ENCODE assay signal across 1 cellular context in the genomic region with DNA sequence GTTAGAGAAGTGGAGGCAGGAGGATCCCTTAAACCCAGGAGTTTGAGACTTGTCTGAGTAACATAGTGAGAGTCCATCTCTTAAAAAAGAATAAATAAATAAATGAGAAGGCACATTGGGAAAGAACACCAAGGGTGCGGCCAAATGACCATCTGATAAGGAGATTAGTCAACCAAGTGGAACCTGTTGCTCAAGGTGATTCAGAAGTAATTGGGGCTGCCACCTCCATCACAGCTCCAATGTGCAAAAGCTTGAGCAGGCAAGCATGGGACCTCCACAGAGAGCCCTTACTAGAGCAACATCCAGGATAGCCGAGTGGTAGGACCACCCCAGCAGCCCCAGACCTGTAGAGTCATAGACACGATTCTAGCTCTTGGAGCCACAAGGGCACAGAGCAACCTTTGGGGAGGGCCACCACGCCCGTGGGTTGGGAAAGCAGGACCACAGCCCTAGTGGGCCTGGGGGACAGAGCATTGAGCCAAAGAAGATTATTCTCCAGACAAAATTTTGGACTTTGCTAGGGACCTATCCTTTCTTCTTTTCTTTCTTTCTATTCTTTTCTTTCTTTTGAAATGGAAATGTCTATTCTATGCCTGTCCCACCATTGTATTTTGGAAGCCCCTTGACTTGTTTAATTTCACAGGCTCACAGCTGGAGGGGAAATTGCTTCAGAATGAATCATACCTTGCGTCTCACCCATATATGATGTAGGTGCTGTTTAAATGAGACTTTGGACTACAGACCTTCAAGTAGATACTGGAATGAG.
TF ChIP-seq lines count a peak whose summit lies in the region.

No MANE protein-coding gene starts in this region.

TF ChIP-seq in HEK293, 187 proteins besides CTCF, POLR2A, EP300 and RAD21 (continued from another document):
- TF ChIP-seq SP2 (tag by site-specific recombination; IDR thresholded peaks at IDR 0.05): no peak
- no peak for TF ChIP-seq ZNF335 (tag by site-specific recombination; conservative IDR thresholded peaks at IDR 0.05)
- TF ChIP-seq FEZF1 (tag by site-specific recombination; IDR thresholded peaks at IDR 0.05): peak; percentile 72
- TF ChIP-seq ZNF366 (tag by site-specific recombination; conservative IDR thresholded peaks at IDR 0.05): peak; percentile 36; the same call in 1 of the 2 replicates
- TF ChIP-seq ZNF140 (tag by site-specific recombination; IDR thresholded peaks at IDR 0.05): no peak
- TF ChIP-seq ZNF843 (tag by site-specific recombination; IDR thresholded peaks at IDR 0.05): no peak
- TF ChIP-seq ZNF157 (tag by site-specific recombination; IDR thresholded peaks at IDR 0.05): no peak
- TF ChIP-seq, protein P1, sequence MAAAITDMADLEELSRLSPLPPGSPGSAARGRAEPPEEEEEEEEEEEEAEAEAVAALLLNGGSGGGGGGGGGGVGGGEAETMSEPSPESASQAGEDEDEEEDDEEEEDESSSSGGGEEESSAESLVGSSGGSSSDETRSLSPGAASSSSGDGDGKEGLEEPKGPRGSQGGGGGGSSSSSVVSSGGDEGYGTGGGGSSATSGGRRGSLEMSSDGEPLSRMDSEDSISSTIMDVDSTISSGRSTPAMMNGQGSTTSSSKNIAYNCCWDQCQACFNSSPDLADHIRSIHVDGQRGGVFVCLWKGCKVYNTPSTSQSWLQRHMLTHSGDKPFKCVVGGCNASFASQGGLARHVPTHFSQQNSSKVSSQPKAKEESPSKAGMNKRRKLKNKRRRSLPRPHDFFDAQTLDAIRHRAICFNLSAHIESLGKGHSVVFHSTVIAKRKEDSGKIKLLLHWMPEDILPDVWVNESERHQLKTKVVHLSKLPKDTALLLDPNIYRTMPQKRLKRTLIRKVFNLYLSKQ (tag by site-specific recombination; IDR thresholded peaks at IDR 0.05; ENCODE audit: borderline replicate concordance): no peak
- TF ChIP-seq ZNF596 (tag by site-specific recombination; IDR thresholded peaks at IDR 0.05): 0 out of 2 replicates have a peak, but pooled peaks have one; percentile 14
- no peak for TF ChIP-seq ZNF24 (tag by site-specific recombination; IDR thresholded peaks at IDR 0.05)
- TF ChIP-seq ZNF426 (tag by site-specific recombination; IDR thresholded peaks at IDR 0.05): no peak
- 0 out of 2 replicates have a peak, but pooled peaks have one; percentile 23 for TF ChIP-seq GLIS1 (tag by site-specific recombination; IDR thresholded peaks at IDR 0.05)
- TF ChIP-seq ZNF133 (tag by site-specific recombination; IDR thresholded peaks at IDR 0.05): no peak
- no peak for TF ChIP-seq OVOL3 (tag by site-specific recombination; IDR thresholded peaks at IDR 0.05)
- 0 out of 2 replicates have a peak, but pooled peaks have one; percentile 17 for TF ChIP-seq KLF1 (tag by site-specific recombination; IDR thresholded peaks at IDR 0.05)
- TF ChIP-seq, protein P2, sequence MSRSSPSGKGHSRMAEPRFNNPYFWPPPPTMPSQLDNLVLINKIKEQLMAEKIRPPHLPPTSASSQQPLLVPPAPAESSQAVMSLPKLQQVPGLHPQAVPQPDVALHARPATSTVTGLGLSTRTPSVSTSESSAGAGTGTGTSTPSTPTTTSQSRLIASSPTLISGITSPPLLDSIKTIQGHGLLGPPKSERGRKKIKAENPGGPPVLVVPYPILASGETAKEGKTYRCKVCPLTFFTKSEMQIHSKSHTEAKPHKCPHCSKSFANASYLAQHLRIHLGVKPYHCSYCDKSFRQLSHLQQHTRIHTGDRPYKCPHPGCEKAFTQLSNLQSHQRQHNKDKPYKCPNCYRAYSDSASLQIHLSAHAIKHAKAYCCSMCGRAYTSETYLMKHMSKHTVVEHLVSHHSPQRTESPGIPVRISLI (tag by site-specific recombination; IDR thresholded peaks at IDR 0.05): no peak
- TF ChIP-seq, protein P3, sequence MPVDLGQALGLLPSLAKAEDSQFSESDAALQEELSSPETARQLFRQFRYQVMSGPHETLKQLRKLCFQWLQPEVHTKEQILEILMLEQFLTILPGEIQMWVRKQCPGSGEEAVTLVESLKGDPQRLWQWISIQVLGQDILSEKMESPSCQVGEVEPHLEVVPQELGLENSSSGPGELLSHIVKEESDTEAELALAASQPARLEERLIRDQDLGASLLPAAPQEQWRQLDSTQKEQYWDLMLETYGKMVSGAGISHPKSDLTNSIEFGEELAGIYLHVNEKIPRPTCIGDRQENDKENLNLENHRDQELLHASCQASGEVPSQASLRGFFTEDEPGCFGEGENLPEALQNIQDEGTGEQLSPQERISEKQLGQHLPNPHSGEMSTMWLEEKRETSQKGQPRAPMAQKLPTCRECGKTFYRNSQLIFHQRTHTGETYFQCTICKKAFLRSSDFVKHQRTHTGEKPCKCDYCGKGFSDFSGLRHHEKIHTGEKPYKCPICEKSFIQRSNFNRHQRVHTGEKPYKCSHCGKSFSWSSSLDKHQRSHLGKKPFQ (tag by site-specific recombination; IDR thresholded peaks at IDR 0.05): no peak
- TF ChIP-seq, protein P4, sequence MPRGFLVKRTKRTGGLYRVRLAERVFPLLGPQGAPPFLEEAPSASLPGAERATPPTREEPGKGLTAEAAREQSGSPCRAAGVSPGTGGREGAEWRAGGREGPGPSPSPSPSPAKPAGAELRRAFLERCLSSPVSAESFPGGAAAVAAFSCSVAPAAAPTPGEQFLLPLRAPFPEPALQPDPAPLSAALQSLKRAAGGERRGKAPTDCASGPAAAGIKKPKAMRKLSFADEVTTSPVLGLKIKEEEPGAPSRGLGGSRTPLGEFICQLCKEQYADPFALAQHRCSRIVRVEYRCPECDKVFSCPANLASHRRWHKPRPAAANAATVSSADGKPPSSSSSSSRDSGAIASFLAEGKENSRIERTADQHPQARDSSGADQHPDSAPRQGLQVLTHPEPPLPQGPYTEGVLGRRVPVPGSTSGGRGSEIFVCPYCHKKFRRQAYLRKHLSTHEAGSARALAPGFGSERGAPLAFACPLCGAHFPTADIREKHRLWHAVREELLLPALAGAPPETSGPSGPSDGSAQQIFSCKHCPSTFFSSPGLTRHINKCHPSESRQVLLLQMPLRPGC (tag by site-specific recombination; IDR thresholded peaks at IDR 0.05): 0 out of 2 replicates have a peak, but pooled peaks have one; percentile 31
- TF ChIP-seq, protein P5, sequence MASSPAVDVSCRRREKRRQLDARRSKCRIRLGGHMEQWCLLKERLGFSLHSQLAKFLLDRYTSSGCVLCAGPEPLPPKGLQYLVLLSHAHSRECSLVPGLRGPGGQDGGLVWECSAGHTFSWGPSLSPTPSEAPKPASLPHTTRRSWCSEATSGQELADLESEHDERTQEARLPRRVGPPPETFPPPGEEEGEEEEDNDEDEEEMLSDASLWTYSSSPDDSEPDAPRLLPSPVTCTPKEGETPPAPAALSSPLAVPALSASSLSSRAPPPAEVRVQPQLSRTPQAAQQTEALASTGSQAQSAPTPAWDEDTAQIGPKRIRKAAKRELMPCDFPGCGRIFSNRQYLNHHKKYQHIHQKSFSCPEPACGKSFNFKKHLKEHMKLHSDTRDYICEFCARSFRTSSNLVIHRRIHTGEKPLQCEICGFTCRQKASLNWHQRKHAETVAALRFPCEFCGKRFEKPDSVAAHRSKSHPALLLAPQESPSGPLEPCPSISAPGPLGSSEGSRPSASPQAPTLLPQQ (tag by site-specific recombination; IDR thresholded peaks at IDR 0.05): no peak
- TF ChIP-seq ZNF654 (tag by site-specific recombination; IDR thresholded peaks at IDR 0.05; ENCODE audit: low read depth): no peak
- no peak for TF ChIP-seq GLI2 (tag by site-specific recombination; IDR thresholded peaks at IDR 0.05; ENCODE audit: borderline replicate concordance, low read depth)
- no peak for TF ChIP-seq HOXD13 (CRISPR knock-in tag; IDR thresholded peaks at IDR 0.05; ENCODE audit: borderline replicate concordance)
- no peak for TF ChIP-seq ZNF529 (tag by site-specific recombination; IDR thresholded peaks at IDR 0.05; ENCODE audit: insufficient replicate concordance)
- TF ChIP-seq, protein P6, sequence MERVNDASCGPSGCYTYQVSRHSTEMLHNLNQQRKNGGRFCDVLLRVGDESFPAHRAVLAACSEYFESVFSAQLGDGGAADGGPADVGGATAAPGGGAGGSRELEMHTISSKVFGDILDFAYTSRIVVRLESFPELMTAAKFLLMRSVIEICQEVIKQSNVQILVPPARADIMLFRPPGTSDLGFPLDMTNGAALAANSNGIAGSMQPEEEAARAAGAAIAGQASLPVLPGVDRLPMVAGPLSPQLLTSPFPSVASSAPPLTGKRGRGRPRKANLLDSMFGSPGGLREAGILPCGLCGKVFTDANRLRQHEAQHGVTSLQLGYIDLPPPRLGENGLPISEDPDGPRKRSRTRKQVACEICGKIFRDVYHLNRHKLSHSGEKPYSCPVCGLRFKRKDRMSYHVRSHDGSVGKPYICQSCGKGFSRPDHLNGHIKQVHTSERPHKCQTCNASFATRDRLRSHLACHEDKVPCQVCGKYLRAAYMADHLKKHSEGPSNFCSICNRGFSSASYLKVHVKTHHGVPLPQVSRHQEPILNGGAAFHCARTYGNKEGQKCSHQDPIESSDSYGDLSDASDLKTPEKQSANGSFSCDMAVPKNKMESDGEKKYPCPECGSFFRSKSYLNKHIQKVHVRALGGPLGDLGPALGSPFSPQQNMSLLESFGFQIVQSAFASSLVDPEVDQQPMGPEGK (tag by site-specific recombination; IDR thresholded peaks at IDR 0.05): no peak
- TF ChIP-seq SCRT2 (tag by site-specific recombination; IDR thresholded peaks at IDR 0.05): peak; percentile 99
- TF ChIP-seq ZNF174 (tag by site-specific recombination; IDR thresholded peaks at IDR 0.05): no peak
- no peak for TF ChIP-seq ZNF623 (tag by site-specific recombination; IDR thresholded peaks at IDR 0.05)
- TF ChIP-seq ZIC2 (tag by site-specific recombination; IDR thresholded peaks at IDR 0.05): no peak
- TF ChIP-seq ZSCAN23 (tag by site-specific recombination; IDR thresholded peaks at IDR 0.05): no peak
- no peak for TF ChIP-seq ZNF146 (tag by site-specific recombination; IDR thresholded peaks at IDR 0.05)
- TF ChIP-seq SETDB1 (IDR thresholded peaks at IDR 0.05; ENCODE audit: insufficient read length, low read length): no peak
- no peak for TF ChIP-seq ZSCAN30 (tag by site-specific recombination; IDR thresholded peaks at IDR 0.05)
- TF ChIP-seq, protein P7, sequence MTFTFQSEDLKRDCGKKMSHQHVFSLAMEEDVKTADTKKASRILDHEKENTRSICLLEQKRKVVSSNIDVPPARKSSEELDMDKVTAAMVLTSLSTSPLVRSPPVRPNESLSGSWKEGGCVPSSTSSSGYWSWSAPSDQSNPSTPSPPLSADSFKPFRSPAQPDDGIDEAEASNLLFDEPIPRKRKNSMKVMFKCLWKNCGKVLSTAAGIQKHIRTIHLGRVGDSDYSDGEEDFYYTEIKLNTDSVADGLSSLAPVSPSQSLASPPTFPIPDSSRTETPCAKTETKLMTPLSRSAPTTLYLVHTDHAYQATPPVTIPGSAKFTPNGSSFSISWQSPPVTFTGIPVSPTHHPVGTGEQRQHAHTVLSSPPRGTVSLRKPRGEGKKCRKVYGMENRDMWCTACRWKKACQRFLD (tag by site-specific recombination; IDR thresholded peaks at IDR 0.05): no peak
